Comparison of ENCODE assay signal across 8 cellular contexts in genomic region chr5:40680741-40681350, GRCh38. TPM values are rescaled to one million over a fixed set of nuclear protein-coding genes. Genes with fewer than 3 reads are reported as not detected.
A peak's percentile ranks its signal among the peaks of the same experiment; 100 is the strongest.
DNase-seq lines count a peak whose midpoint lies in the region; TF ChIP-seq lines count a peak whose summit lies in the region.

No MANE protein-coding gene starts in this region.

- H3K4me1 Mint-ChIP-seq in activated naive CD4-positive, alpha-beta T cell treated with anti-CD3 and anti-CD28 coated beads, Interleukin-2, amount 10 ng/mL, durations not matched to agents 7 days and 5 days, result peaks cover 52% of the 10 kb centered on the region

- peak overlapping the region; percentile 74 to 99 (median 96) for H3K4me3 ChIP-seq in BLaER1 treated with 17β-estradiol and CSF1 and Interleukin-3, amounts not matched to agents 10 nM and 100 nM
- peak overlapping the region; percentile 65; the same call in 1 of the 2 replicates for H3K4me3 ChIP-seq in Karpas-422 (ENCODE audit: low read length)
- peak overlapping the region; percentile 69 to 83 for H3K4me3 ChIP-seq in right atrium auricular region
- H3K4me3 ChIP-seq in skeletal muscle satellite cell (ENCODE audit: low read length), result peak overlapping the region; percentile 77

- CTCF ChIA-PET in activated naive CD4-positive, alpha-beta T cell treated with anti-CD3 and anti-CD28 coated beads, Interleukin-2, amount 10 ng/mL, durations not matched to agents 7 days and 5 days (lab: Charles Lee), result interaction anchor here (0.6 to 1.4 kb wide), 4 partner anchors 26 to 975 kb away, joined by 3 to 4 read pairs (median 4); no protein-coding TSS in a partner anchor

- no peaks in the 10 kb centered on the region for H3K9me2 ChIP-seq in Karpas-422 (replicated peaks; ENCODE audit: insufficient read depth, low read length)

- no peaks in the 10 kb centered on the region; a peak in 1 of 22 replicates for H3K9me3 ChIP-seq in BLaER1 treated with 17β-estradiol and CSF1 and Interleukin-3, amounts not matched to agents 10 nM and 100 nM (replicated peaks in 1 of 11)
- H3K9me3 ChIP-seq in Karpas-422 (ENCODE audit: low read length) (no peaks in the 10 kb centered on the region), right atrium auricular region (no peaks in the 10 kb centered on the region), skeletal muscle satellite cell (replicated peaks; ENCODE audit: low read length) (no peaks in the 10 kb centered on the region)

- 0 out of 2 replicates have a peak overlapping the region, but pooled peaks have one; percentile 46 for H2AFZ ChIP-seq in Karpas-422 (ENCODE audit: low read length)

- H3K36me3 ChIP-seq in BLaER1 treated with 17β-estradiol and CSF1 and Interleukin-3, amounts not matched to agents 10 nM and 100 nM, result peaks cover 31 to 50% (median 47%) of the 10 kb centered on the region in 11 experiments
- no peaks in the 10 kb centered on the region for H3K36me3 ChIP-seq in Karpas-422 (ENCODE audit: insufficient read depth, low read length)
- no peaks in the 10 kb centered on the region for H3K36me3 ChIP-seq in right atrium auricular region
- peaks cover 22% of the 10 kb centered on the region for H3K36me3 ChIP-seq in skeletal muscle satellite cell (ENCODE audit: insufficient read depth, low read length)

- DNase-seq in Karpas-422, result no peak
- DNase-seq in activated naive CD4-positive, alpha-beta T cell treated with anti-CD3 and anti-CD28 coated beads, Interleukin-2, amount 10 ng/mL, durations not matched to agents 7 days and 5 days, result peak; percentile 67
- no peak for DNase-seq in right atrium auricular region (ENCODE audit: low spot score)
- no peak for DNase-seq in COLO829 (ENCODE audit: low spot score)
- DNase-seq in RKO (ENCODE audit: low spot score), result no peak
- no peak for DNase-seq in DMS53 treated with DMSO at 0.1 percent for 48 hours (lab: John Stamatoyannopoulos, UW; ENCODE audit: unreplicated experiment)

- H3K4me3 Mint-ChIP-seq in activated naive CD4-positive, alpha-beta T cell treated with anti-CD3 and anti-CD28 coated beads, Interleukin-2, amount 10 ng/mL, durations not matched to agents 7 days and 5 days, result peak overlapping the region; percentile 99

- no peaks in the 10 kb centered on the region; a peak in 4 of 22 replicates for H3K27me3 ChIP-seq in BLaER1 treated with 17β-estradiol and CSF1 and Interleukin-3, amounts not matched to agents 10 nM and 100 nM
- peaks cover 3% of the 10 kb centered on the region; the same call in 1 of the 2 replicates for H3K27me3 ChIP-seq in Karpas-422 (ENCODE audit: low read length)
- H3K27me3 ChIP-seq in right atrium auricular region, result peaks cover 0 to 6% of the 10 kb centered on the region in 2 donors
- H3K27me3 ChIP-seq in skeletal muscle satellite cell (ENCODE audit: control insufficient read depth, insufficient read depth, low read length), result no peaks in the 10 kb centered on the region

- no peaks in the 10 kb centered on the region for H3K27me3 Mint-ChIP-seq in activated naive CD4-positive, alpha-beta T cell treated with anti-CD3 and anti-CD28 coated beads, Interleukin-2, amount 10 ng/mL, durations not matched to agents 7 days and 5 days

- H3K79me2 ChIP-seq in Karpas-422 (ENCODE audit: low read length), result no peaks in the 10 kb centered on the region

- peaks cover 49% of the 10 kb centered on the region for H3K36me3 Mint-ChIP-seq in activated naive CD4-positive, alpha-beta T cell treated with anti-CD3 and anti-CD28 coated beads, Interleukin-2, amount 10 ng/mL, durations not matched to agents 7 days and 5 days

- peak in 1 of 2 donors; percentile 37 for TF ChIP-seq CTCF in right atrium auricular region (IDR thresholded peaks at IDR 0.05)

- peak overlapping the region; percentile 98 for H3K27ac Mint-ChIP-seq in activated naive CD4-positive, alpha-beta T cell treated with anti-CD3 and anti-CD28 coated beads, Interleukin-2, amount 10 ng/mL, durations not matched to agents 7 days and 5 days

- peak overlapping the region; percentile 74 to 97 (median 82) for H3K4me2 ChIP-seq in BLaER1 treated with 17β-estradiol and CSF1 and Interleukin-3, amounts not matched to agents 10 nM and 100 nM
- H3K4me2 ChIP-seq in Karpas-422 (ENCODE audit: low read depth, low read length, poor library complexity, severe bottlenecking) (peak overlapping the region; percentile 77), skeletal muscle satellite cell (ENCODE audit: low read length) (peak overlapping the region; percentile 84)

- peaks cover 24 to 53% (median 37%) of the 10 kb centered on the region in 10 experiments for H3K4me1 ChIP-seq in BLaER1 treated with 17β-estradiol and CSF1 and Interleukin-3, amounts not matched to agents 10 nM and 100 nM
- H3K4me1 ChIP-seq in Karpas-422 (ENCODE audit: low read length) (peaks cover 29% of the 10 kb centered on the region), right atrium auricular region (peaks cover 0 to 49% of the 10 kb centered on the region in 2 donors), skeletal muscle satellite cell (ENCODE audit: control insufficient read depth, insufficient read depth, low read length) (peaks cover 40% of the 10 kb centered on the region)

- peak overlapping the region; percentile 84 to 98 (median 91) for H3K27ac ChIP-seq in BLaER1 treated with 17β-estradiol and CSF1 and Interleukin-3, amounts not matched to agents 10 nM and 100 nM
- H3K27ac ChIP-seq in Karpas-422 (ENCODE audit: low read length) (no peak overlapping the region), right atrium auricular region (peak overlapping the region; percentile 84 to 86)

- H3K9ac ChIP-seq in BLaER1 treated with 17β-estradiol and CSF1 and Interleukin-3, amounts not matched to agents 10 nM and 100 nM, result peak overlapping the region; percentile 84 to 99 (median 95)
- H3K9ac ChIP-seq in Karpas-422 (ENCODE audit: low read length), result no peak overlapping the region
- H3K9ac ChIP-seq in skeletal muscle satellite cell (ENCODE audit: low read depth, low read length), result peak overlapping the region; percentile 93

- peaks cover 58 to 60% (median 59%) of the 10 kb centered on the region in 11 experiments for H4K20me1 ChIP-seq in BLaER1 treated with 17β-estradiol and CSF1 and Interleukin-3, amounts not matched to agents 10 nM and 100 nM
- H4K20me1 ChIP-seq in Karpas-422 (ENCODE audit: insufficient read depth, low read depth, low read length), result no peaks in the 10 kb centered on the region; the same call in 1 of the 2 replicates

- H3K9me3 Mint-ChIP-seq in activated naive CD4-positive, alpha-beta T cell treated with anti-CD3 and anti-CD28 coated beads, Interleukin-2, amount 10 ng/mL, durations not matched to agents 7 days and 5 days, result no peaks in the 10 kb centered on the region

RNA-seq across cellular contexts. Expression of gene PTGER4, which starts 1.1 kb away (rescaled TPM):
- not detected in 2 replicates for total RNA-seq in Karpas-422 (2014; rRNA removed; shearing (Covaris generic); ENCODE audit: low replicate concordance)
- 10 to 100 TPM in 1 of 2 donors, 1 to 10 TPM in 1; 7.3 to 22.0 TPM for total RNA-seq in right atrium auricular region
- 20.8 and 27.7 TPM in 2 replicates for total RNA-seq in skeletal muscle satellite cell (2012; rRNA removed)
